Comparison of ENCODE assay signal across 9 cellular contexts in the genomic region with DNA sequence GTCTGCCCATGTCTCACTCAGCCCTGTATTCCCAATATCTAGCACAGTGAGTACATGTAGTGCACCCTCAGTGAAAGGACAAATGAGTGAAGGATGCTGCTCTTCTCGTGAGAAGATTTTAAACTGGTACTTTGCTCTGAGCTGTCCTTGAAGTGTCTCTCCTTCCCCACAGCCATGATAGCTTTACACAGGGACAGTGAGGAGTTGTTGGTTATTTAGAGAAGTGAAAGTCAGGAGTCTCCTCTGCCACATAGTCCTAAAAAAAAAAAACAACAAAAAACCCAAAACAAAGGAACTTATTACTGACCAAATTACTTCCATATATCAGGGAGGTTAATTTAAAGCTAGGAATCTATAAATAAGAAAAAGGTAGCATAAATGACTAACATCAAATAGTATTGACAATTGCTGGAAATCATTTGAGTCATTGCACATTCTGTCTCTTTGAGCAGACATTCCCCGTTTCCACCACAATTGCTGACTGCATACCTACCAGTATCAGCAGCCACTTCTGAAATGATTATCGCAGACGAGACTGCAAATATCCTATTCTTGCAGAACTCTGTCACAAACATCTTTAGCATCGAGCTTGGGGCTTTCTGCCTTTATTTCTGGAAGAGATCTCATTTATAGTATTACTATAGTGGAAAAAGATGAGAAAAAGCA.
A peak's percentile ranks its signal among the peaks of the same experiment; 100 is the strongest.
DNase-seq lines count a peak whose midpoint lies in the region; ATAC-seq and TF ChIP-seq lines count a peak whose summit lies in the region.
"Had no signal": no experiment of that assay in that cellular context is flagged by ENCODE, and none has a peak within 500 bp of the region (broad histone marks: within the 10 kb centered on the region; RNA-seq: fewer than 3 reads in every experiment).

No MANE protein-coding gene starts in this region.

- DNase-seq in GM12864 (ENCODE audit: low read depth) (peak; percentile 84), T-cell (no peak), NCI-H748 (lab: John Stamatoyannopoulos, UW; ENCODE audit: unreplicated experiment) (no peak), HT-29 (ENCODE audit: low spot score) (no peak), foreskin melanocyte (no peak)
- no peak for DNase-seq in naive thymus-derived CD8-positive, alpha-beta T cell

- peak overlapping the region; percentile 86 to 88 for H3K27ac Mint-ChIP-seq in T-cell
- peak overlapping the region; percentile 83 to 99 (median 96) for H3K27ac Mint-ChIP-seq in naive thymus-derived CD8-positive, alpha-beta T cell

- CTCF ChIA-PET in T-cell (lab: Charles Lee), result interaction anchor here (0.6 to 1.0 kb wide), 5 partner anchors 24 to 869 kb away, joined by 3 to 5 read pairs (median 3); no protein-coding TSS in a partner anchor

- H3K4me3 ChIP-seq in GM12864 (ENCODE audit: low read depth, low read length), result no peak overlapping the region; the same call in 1 of the 2 replicates
- H3K4me3 ChIP-seq: SK-N-MC had no signal

- H3K4me1 Mint-ChIP-seq in T-cell, result peaks cover 77 to 85% (median 77%) of the 10 kb centered on the region in 3 donors
- peaks cover 40 to 85% (median 82%) of the 10 kb centered on the region in 4 donors for H3K4me1 Mint-ChIP-seq in naive thymus-derived CD8-positive, alpha-beta T cell

- H3K9me3 Mint-ChIP-seq in T-cell, result peaks cover 0 to 9% (median 5%) of the 10 kb centered on the region in 3 donors
- H3K9me3 Mint-ChIP-seq in naive thymus-derived CD8-positive, alpha-beta T cell, result peaks cover 0 to 16% (median 0%) of the 10 kb centered on the region in 9 donors

- no peaks in the 10 kb centered on the region for H3K27me3 Mint-ChIP-seq in T-cell
- no peaks in the 10 kb centered on the region for H3K27me3 Mint-ChIP-seq in naive thymus-derived CD8-positive, alpha-beta T cell

- POLR2A ChIA-PET in T-cell (lab: Charles Lee), result interaction anchor here (0.5 to 0.7 kb wide), 3 partner anchors 22 to 322 kb away, joined by 6 to 16 read pairs (median 15); no protein-coding TSS in a partner anchor
- POLR2A ChIA-PET in naive thymus-derived CD8-positive, alpha-beta T cell (lab: Charles Lee), result interaction anchor here (0.9 to 7.6 kb wide), 4 partner anchors 17 to 202 kb away, joined by 4 to 65 read pairs (median 6); a partner anchor contains a TSS

- peak; percentile 1 for ATAC-seq in GM21576 (IDR thresholded peaks at IDR 0.05; ENCODE audit: unreplicated experiment)
- ATAC-seq in T-cell (replicated peaks in 1 of 4), result peak in 1 of 4 experiments; percentile 11
- ATAC-seq in naive thymus-derived CD8-positive, alpha-beta T cell, result no peak
- no peak for ATAC-seq in GM18873 (IDR thresholded peaks at IDR 0.05; ENCODE audit: low FRiP score, unreplicated experiment)

- H3K36me3 Mint-ChIP-seq in T-cell, result no peaks in the 10 kb centered on the region
- no peaks in the 10 kb centered on the region for H3K36me3 Mint-ChIP-seq in naive thymus-derived CD8-positive, alpha-beta T cell

- TF ChIP-seq CTCF in GM12864 (IDR thresholded peaks at IDR 0.05; ENCODE audit: low read depth, low read length, missing control alignments), result no peak

- peak overlapping the region in 1 of 3 donors; percentile 66 for H3K4me3 Mint-ChIP-seq in T-cell
- peak overlapping the region in 9 of 10 donors; percentile 6 to 75 (median 72) for H3K4me3 Mint-ChIP-seq in naive thymus-derived CD8-positive, alpha-beta T cell
